Comparison of ENCODE assay signal across 8 cellular contexts in the genomic region with DNA sequence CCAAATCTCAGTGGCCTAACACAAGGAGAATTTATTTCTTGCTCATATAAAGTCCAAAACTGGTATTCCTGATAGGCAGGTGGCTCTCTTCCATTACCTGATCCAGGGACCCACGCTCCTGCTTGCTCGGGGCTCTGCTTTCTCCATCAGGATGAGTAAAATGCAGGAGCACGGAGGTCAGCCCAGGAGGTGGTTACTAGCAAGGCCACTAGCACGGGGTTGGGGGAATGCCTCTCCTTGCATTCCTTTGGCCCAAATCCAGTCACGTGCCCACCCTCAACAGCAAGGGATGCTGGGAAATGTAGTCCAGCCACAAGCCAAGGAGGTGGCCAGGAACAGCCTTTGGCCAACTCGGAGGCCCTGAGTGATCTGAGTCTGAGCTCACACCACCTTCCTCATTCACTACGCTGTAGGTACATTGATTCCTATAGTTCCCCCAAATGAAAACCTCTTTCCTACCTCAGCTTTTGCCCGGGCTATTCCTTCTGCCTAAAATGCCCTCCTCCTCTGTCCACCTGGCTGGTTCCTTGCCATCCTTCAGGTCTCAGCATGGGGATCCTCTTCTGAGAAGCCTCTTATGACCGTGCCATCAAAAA. TPM values are rescaled to one million over a fixed set of nuclear protein-coding genes. Genes with fewer than 3 reads are reported as not detected.
DNase-seq lines count a peak whose midpoint lies in the region; ATAC-seq and TF ChIP-seq lines count a peak whose summit lies in the region.

No MANE protein-coding gene starts in this region.

- no CpG with 5 or more reads among the region's 9 CpGs for WGBS in mesendoderm (ENCODE audit: extremely low coverage, insufficient coverage, low lambda C conversion rate)

- ATAC-seq in HG03457 (IDR thresholded peaks at IDR 0.05; ENCODE audit: unreplicated experiment), result no peak
- ATAC-seq in HG02973 (IDR thresholded peaks at IDR 0.05; ENCODE audit: unreplicated experiment), result no peak

- no peak for TF ChIP-seq CTCF in dorsolateral prefrontal cortex (IDR thresholded peaks at IDR 0.05 in 54 of 56, conservative IDR thresholded peaks at IDR 0.05 in 2 of 56; ENCODE audit: low read depth in 1 of 56, partially characterized antibody in 56 of 56)

- H3K79me1 ChIP-seq in mesendoderm (ENCODE audit: low read length), result no peaks in the 10 kb centered on the region

- H3K4ac ChIP-seq in mesendoderm (ENCODE audit: low read depth, low read length), result no peak overlapping the region

- peak overlapping the region; percentile 19 for H3K4me2 ChIP-seq in mesendoderm (ENCODE audit: low read length)

- DNase-seq in activated T-cell treated with anti-CD3 and anti-CD28 coated beads, Interleukin-2, amount 50 U/mL, for 1 hour, result peak; percentile 17
- DNase-seq in activated T-cell treated with anti-CD3 and anti-CD28 coated beads for 4 hours (no peak), NCI-H524 (lab: John Stamatoyannopoulos, UW) (peak; percentile 66 to 70), dorsolateral prefrontal cortex (peak in 9 of 10 donors; percentile 5 to 71 (median 48)), mesendoderm (peak; percentile 99), SKM-1 treated with dmso at 0.1 percent for 144 hours (lab: John Stamatoyannopoulos, UW; ENCODE audit: unreplicated experiment) (no peak)

- peak overlapping the region in 19 of 59 donors; percentile 4 to 48 (median 34) for H3K4me3 ChIP-seq in dorsolateral prefrontal cortex
- no peak overlapping the region for H3K4me3 ChIP-seq in mesendoderm (ENCODE audit: low read length)

- intact Hi-C loops in dorsolateral prefrontal cortex (cut with DNase I), result no loop called here

- no peak overlapping the region for H2AK5ac ChIP-seq in mesendoderm (ENCODE audit: low read length)

- H4K8ac ChIP-seq in mesendoderm (ENCODE audit: low read depth, low read length), result no peak overlapping the region

- H3K4me1 ChIP-seq in mesendoderm (ENCODE audit: control insufficient read depth, low read depth, low read length), result peaks cover under 1% of the 10 kb centered on the region

- H3K27me3 ChIP-seq in dorsolateral prefrontal cortex (peaks cover 0 to 11% (median 0%) of the 10 kb centered on the region in 45 donors), mesendoderm (ENCODE audit: insufficient read depth, low read length, poor library complexity) (no peaks in the 10 kb centered on the region)

- H3K79me2 ChIP-seq in mesendoderm (ENCODE audit: control insufficient read depth, insufficient read depth, low read length), result no peaks in the 10 kb centered on the region

- H3K27ac ChIP-seq in dorsolateral prefrontal cortex (no peak overlapping the region), mesendoderm (ENCODE audit: low read depth, low read length) (no peak overlapping the region)

- no peak overlapping the region for H2BK120ac ChIP-seq in mesendoderm (ENCODE audit: low read depth, low read length)

- H2BK5ac ChIP-seq in mesendoderm (ENCODE audit: low read length), result no peak overlapping the region

- no peak overlapping the region for H4K5ac ChIP-seq in mesendoderm (ENCODE audit: low read length)

- H3K23ac ChIP-seq in mesendoderm (ENCODE audit: low read length), result no peak overlapping the region

- peak overlapping the region; percentile 16 for H3K9ac ChIP-seq in mesendoderm (ENCODE audit: low read length)

- H3K56ac ChIP-seq in mesendoderm (ENCODE audit: low read length), result peak overlapping the region; percentile 73

- H3K18ac ChIP-seq in mesendoderm (ENCODE audit: low read length), result no peak overlapping the region

- H3K36me3 ChIP-seq in mesendoderm (ENCODE audit: control insufficient read depth, insufficient read depth, low read length), result no peaks in the 10 kb centered on the region

- no peak overlapping the region for H2BK15ac ChIP-seq in mesendoderm (replicated peaks; ENCODE audit: low read depth)

RNA-seq across cellular contexts. Expression of a gene that starts 38.3 kb away (rescaled TPM):
- 100 to 1,000 TPM in 16 of 120 experiments, 10 to 100 TPM in 104; 60.1 to 117 (median 88.9) TPM for total RNA-seq in dorsolateral prefrontal cortex
- 32.0 TPM for polyA plus RNA-seq in mesendoderm (2013, experiment 1 of 2)
- polyA plus RNA-seq in mesendoderm (2013, experiment 2 of 2), result 30.7 TPM

Comparison
In these comparisons a context has a peak if more than half of its experiments do, and no peak if none do; other contexts are left out.
1. DNase-seq: peak in activated T-cell treated with anti-CD3 and anti-CD28 coated beads, Interleukin-2, amount 50 U/mL, for 1 hour (single experiment), NCI-H524 (2 of 2), dorsolateral prefrontal cortex (9 of 10) and mesendoderm (single experiment); none in activated T-cell treated with anti-CD3 and anti-CD28 coated beads for 4 hours (single experiment) and SKM-1 treated with dmso at 0.1 percent for 144 hours (single experiment).